ENCODE assay signal across 8 cellular contexts in genomic region chr1:48688102-48688760, GRCh38.
A peak's percentile ranks its signal among the peaks of the same experiment; 100 is the strongest.
DNase-seq lines count a peak whose midpoint lies in the region; ATAC-seq, FAIRE-seq and TF ChIP-seq lines count a peak whose summit lies in the region.

No MANE protein-coding gene starts in this region.

- FAIRE-seq in GM19239 (lab: Jason Lieb, UNC) = peak; percentile 66

- intact Hi-C loops in ascending aorta (cut with DNase I) = no loop called here

- H3K27ac ChIP-seq in ascending aorta = no peak overlapping the region

- peaks cover 7 to 16% of the 10 kb centered on the region in 2 donors for H3K4me1 ChIP-seq in ascending aorta

- no peaks in the 10 kb centered on the region for H3K36me3 Mint-ChIP-seq in chondrocyte (ENCODE audit: low read depth)

- no peaks in the 10 kb centered on the region for H3K9me3 Mint-ChIP-seq in chondrocyte (ENCODE audit: low read depth)

- DNase-seq in AG09319 (ENCODE audit: extremely low read depth, low read depth) = no peak
- DNase-seq in GM19239 (ENCODE audit: insufficient read length, low spot score) = no peak
- DNase-seq in chondrocyte (ENCODE audit: low spot score) = no peak
- no peak for DNase-seq in A172 (ENCODE audit: low spot score)
- DNase-seq in GM20000 (ENCODE audit: low spot score) = no peak
- DNase-seq in ascending aorta (ENCODE audit: low spot score in 2 of 2) = no peak

- no peaks in the 10 kb centered on the region for H3K27me3 ChIP-seq in ascending aorta

- H3K4me1 Mint-ChIP-seq in chondrocyte (ENCODE audit: low read depth) = peaks cover 10% of the 10 kb centered on the region

- H3K27me3 Mint-ChIP-seq in chondrocyte (ENCODE audit: low read depth) = peaks cover 23% of the 10 kb centered on the region

- H3K27ac Mint-ChIP-seq in chondrocyte (ENCODE audit: unreplicated experiment) = no peak overlapping the region

- H3K4me3 ChIP-seq in ascending aorta = no peak overlapping the region

- no peak overlapping the region for H3K4me3 Mint-ChIP-seq in chondrocyte (ENCODE audit: unreplicated experiment)

- H3K9me3 ChIP-seq in ascending aorta = no peaks in the 10 kb centered on the region

- peak; percentile 80 for ATAC-seq in HG03432 (IDR thresholded peaks at IDR 0.05; ENCODE audit: unreplicated experiment)
- ATAC-seq in GM19328 (IDR thresholded peaks at IDR 0.05; ENCODE audit: unreplicated experiment) = no peak

- H3K36me3 ChIP-seq in ascending aorta = no peaks in the 10 kb centered on the region

- TF ChIP-seq CTCF in AG09319 (IDR thresholded peaks at IDR 0.05; ENCODE audit: low read depth, low read length) = peak; percentile 12
- TF ChIP-seq CTCF in chondrocyte (IDR thresholded peaks at IDR 0.05) = peak; percentile 46
- no peak for TF ChIP-seq CTCF in GM20000 (IDR thresholded peaks at IDR 0.05; ENCODE audit: extremely low read depth, missing control alignments)
- no peak for TF ChIP-seq CTCF in ascending aorta (IDR thresholded peaks at IDR 0.05)

Comparison
In these comparisons a context has a peak if more than half of its experiments do, and no peak if none do; other contexts are left out.
1. CTCF ChIP-seq: peak in AG09319 (single experiment) and chondrocyte (single experiment); none in GM20000 (single experiment) and ascending aorta (0 of 3).